24 cellular contexts compared by ENCODE assay signal in genomic region chr12:8048906-8049305, GRCh38. TPM values are rescaled to one million over a fixed set of nuclear protein-coding genes. Genes with fewer than 3 reads are reported as not detected.
A peak's percentile ranks its signal among the peaks of the same experiment; 100 is the strongest.
DNase-seq lines count a peak whose midpoint lies in the region; ATAC-seq and TF ChIP-seq lines count a peak whose summit lies in the region.
"Had no signal": no experiment of that assay in that cellular context is flagged by ENCODE, and none has a peak within 500 bp of the region (broad histone marks: within the 10 kb centered on the region; RNA-seq: fewer than 3 reads in every experiment).

No MANE protein-coding gene starts in this region.

- H3K27ac Mint-ChIP-seq in HFFc6 = peak overlapping the region; percentile 28
- H3K27ac Mint-ChIP-seq in dendritic cell treated with granulocyte-macrophage colony-stimulating factor and Interleukin-4, amounts not matched to agents 40 ng/mL and 50 ng/mL, for 4 days = peak overlapping the region; percentile 67
- H3K27ac Mint-ChIP-seq: B cell had no signal

- H3K27me3 Mint-ChIP-seq in activated T-cell treated with anti-CD3 and anti-CD28 coated beads, Interleukin-2, amount 50 U/mL, for 4 hours (ENCODE audit: low read depth) = no peaks in the 10 kb centered on the region
- H3K27me3 Mint-ChIP-seq in HFFc6 (ENCODE audit: insufficient read depth) = no peaks in the 10 kb centered on the region
- H3K27me3 Mint-ChIP-seq in dendritic cell treated with granulocyte-macrophage colony-stimulating factor and Interleukin-4, amounts not matched to agents 40 ng/mL and 50 ng/mL, for 4 days = no peaks in the 10 kb centered on the region
- H3K27me3 Mint-ChIP-seq: B cell; CD8-positive, alpha-beta memory T cell had no signal

- peaks cover 9% of the 10 kb centered on the region for H3K4me1 Mint-ChIP-seq in activated T-cell treated with anti-CD3 and anti-CD28 coated beads, Interleukin-2, amount 50 U/mL, for 4 hours (ENCODE audit: low read depth)
- H3K4me1 Mint-ChIP-seq in HFFc6 (ENCODE audit: low read depth) = peaks cover 22% of the 10 kb centered on the region
- peaks cover 56% of the 10 kb centered on the region for H3K4me1 Mint-ChIP-seq in dendritic cell treated with granulocyte-macrophage colony-stimulating factor and Interleukin-4, amounts not matched to agents 40 ng/mL and 50 ng/mL, for 4 days (ENCODE audit: low read depth)

- TF ChIP-seq CTCF in HFFc6 (IDR thresholded peaks at IDR 0.05) = no peak

- ATAC-seq in activated T-cell treated with anti-CD3 and anti-CD28 coated beads, Interleukin-2, amount 50 U/mL, for 4 hours = peak; percentile 18 to 46
- ATAC-seq: Right ventricle myocardium inferior had no signal

- no peaks in the 10 kb centered on the region for H3K9me3 Mint-ChIP-seq in activated T-cell treated with anti-CD3 and anti-CD28 coated beads, Interleukin-2, amount 50 U/mL, for 4 hours
- no peaks in the 10 kb centered on the region for H3K9me3 Mint-ChIP-seq in HFFc6
- H3K9me3 Mint-ChIP-seq in dendritic cell treated with granulocyte-macrophage colony-stimulating factor and Interleukin-4, amounts not matched to agents 40 ng/mL and 50 ng/mL, for 4 days = no peaks in the 10 kb centered on the region
- H3K9me3 Mint-ChIP-seq: CD8-positive, alpha-beta memory T cell had no signal

- no peak overlapping the region for H3K4me3 Mint-ChIP-seq in activated T-cell treated with anti-CD3 and anti-CD28 coated beads, Interleukin-2, amount 50 U/mL, for 4 hours
- H3K4me3 Mint-ChIP-seq in HFFc6 = no peak overlapping the region
- H3K4me3 Mint-ChIP-seq in dendritic cell treated with granulocyte-macrophage colony-stimulating factor and Interleukin-4, amounts not matched to agents 40 ng/mL and 50 ng/mL, for 4 days = no peak overlapping the region
- H3K4me3 Mint-ChIP-seq: B cell; CD8-positive, alpha-beta memory T cell had no signal

- no peak for DNase-seq in activated T-cell treated with anti-CD3 and anti-CD28 coated beads, Interleukin-2, amount 50 U/mL, for 4 hours
- DNase-seq in activated T-cell treated with anti-CD3 and anti-CD28 coated beads for 4 hours = no peak
- peak; percentile 9 for DNase-seq in ELR (ENCODE audit: low read depth)
- DNase-seq in HFFc6 = peak; percentile 11
- DNase-seq in HK-2 (ENCODE audit: unreplicated experiment) = no peak
- DNase-seq in inferior parietal cortex (ENCODE audit: extremely low spot score) = no peak
- no peak for DNase-seq in 8988T
- DNase-seq: CD8-positive, alpha-beta memory T cell; DMS 273 treated with DMSO at 0.1 percent for 48 hours; DMS79 treated with DMSO at 0.1 percent for 48 hours; H7; IMR-90; KG1; MG63; NCI-H1694 treated with DMSO at 0.1 percent for 48 hours; NCI-H2081; NCI-H2227 treated with DMSO at 0.1 percent for 48 hours; NCI-H526 treated with DMSO at 0.1 percent for 48 hours; PC-9; SJCRH30 had no signal

- H3K36me3 Mint-ChIP-seq in activated T-cell treated with anti-CD3 and anti-CD28 coated beads, Interleukin-2, amount 50 U/mL, for 4 hours (ENCODE audit: insufficient read depth) = peaks cover 56% of the 10 kb centered on the region
- H3K36me3 Mint-ChIP-seq in HFFc6 (ENCODE audit: low read depth) = peaks cover 54% of the 10 kb centered on the region
- H3K36me3 Mint-ChIP-seq in dendritic cell treated with granulocyte-macrophage colony-stimulating factor and Interleukin-4, amounts not matched to agents 40 ng/mL and 50 ng/mL, for 4 days (ENCODE audit: low read depth) = peaks cover 87% of the 10 kb centered on the region

- intact Hi-C loops in dendritic cell treated with granulocyte-macrophage colony-stimulating factor and Interleukin-4, amounts not matched to agents 40 ng/mL and 50 ng/mL, for 4 days (cut with micrococcal nuclease) = no loop called here

RNA-seq across cellular contexts. Expression of gene FOXJ2, which starts 16.4 kb away (rescaled TPM):
- 10 to 100 TPM; 17.7 to 20.7 (median 19.0) TPM for total RNA-seq in activated T-cell treated with anti-CD3 and anti-CD28 coated beads, Interleukin-2, amount 50 U/mL, for 4 hours
- total RNA-seq in HFFc6 (2021; fragmentation: NEBNext Ultra II Directional; extraction: Animal tissue kit (Norgen Biotek cat#: 25700)) = 10 to 100 TPM; 15.3 to 17.5 (median 15.9) TPM

RNA-seq across cellular contexts. Expression of gene C3AR1, which starts 17.3 kb away (rescaled TPM):
- 1 to 10 TPM in 1 of 3 donors, under 1 TPM in 2; 0.49 to 1.5 (median 0.63) TPM for total RNA-seq in activated T-cell treated with anti-CD3 and anti-CD28 coated beads, Interleukin-2, amount 50 U/mL, for 4 hours
- under 1 TPM; 0.38 to 0.85 (median 0.62) TPM for total RNA-seq in HFFc6 (2021; fragmentation: NEBNext Ultra II Directional; extraction: Animal tissue kit (Norgen Biotek cat#: 25700))
- total RNA-seq: H7, NCI-H460, PC-9 had no signal

RNA-seq across cellular contexts. Expression of gene NECAP1, which starts 33.2 kb away (rescaled TPM):
- 10 to 100 TPM; 41.6 to 49.5 (median 42.0) TPM for total RNA-seq in activated T-cell treated with anti-CD3 and anti-CD28 coated beads, Interleukin-2, amount 50 U/mL, for 4 hours
- total RNA-seq in HFFc6 (2021; fragmentation: NEBNext Ultra II Directional; extraction: Animal tissue kit (Norgen Biotek cat#: 25700)) = 10 to 100 TPM; 41.1 to 48.9 (median 45.0) TPM

Comparison
In these comparisons a context has a peak if more than half of its experiments do, and no peak if none do; other contexts are left out.
1. DNase-seq: peak in ELR (single experiment) and HFFc6 (single experiment); none in activated T-cell treated with anti-CD3 and anti-CD28 coated beads, Interleukin-2, amount 50 U/mL, for 4 hours (single experiment), activated T-cell treated with anti-CD3 and anti-CD28 coated beads for 4 hours (single experiment), HK-2 (single experiment), inferior parietal cortex (single experiment) and 8988T (single experiment).